32 cellular contexts compared by ENCODE assay signal in the genomic region with DNA sequence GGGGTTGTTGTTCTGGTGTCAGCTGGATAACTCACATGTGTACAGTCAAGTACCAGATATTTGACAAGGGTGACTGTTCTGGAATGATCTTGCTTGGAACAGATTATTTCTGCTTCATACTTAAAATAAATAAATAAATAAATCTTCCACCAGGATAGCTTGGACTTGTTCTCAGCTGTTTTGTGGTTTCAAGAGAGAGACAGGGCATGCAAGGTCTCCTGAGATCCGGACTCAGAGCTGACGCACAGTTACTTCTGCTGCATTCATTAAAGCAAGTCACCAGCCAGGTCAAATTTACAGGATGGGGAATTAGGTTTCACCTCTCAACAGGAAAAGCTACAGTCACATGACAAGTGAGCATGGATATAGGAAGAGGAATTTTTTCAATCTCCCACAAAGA.
"Had no signal": no experiment of that assay in that cellular context is flagged by ENCODE, and none has a peak within 500 bp of the region (broad histone marks: within the 10 kb centered on the region; RNA-seq: fewer than 3 reads in every experiment).

No MANE protein-coding gene starts in this region.

- H3K9me3 ChIP-seq: ascending aorta, colonic mucosa, heart right ventricle, left ventricle myocardium inferior, neutrophil, ovary, sigmoid colon, thyroid gland, upper lobe of left lung, vagina had no signal

- H3K4me2 ChIP-seq: smooth muscle cell had no signal

- H3K27me3 ChIP-seq: ascending aorta, cardiac muscle cell, colonic mucosa, neutrophil, ovary, sigmoid colon, stomach, thyroid gland, upper lobe of left lung, vagina had no signal

- H3K36me3 ChIP-seq: ascending aorta, cardiac muscle cell, colonic mucosa, heart right ventricle, left ventricle myocardium inferior, neutrophil, ovary, sigmoid colon, stomach, thyroid gland, upper lobe of left lung, vagina had no signal

- H3K4me1 ChIP-seq: ascending aorta, colonic mucosa, heart right ventricle, left ventricle myocardium inferior, sigmoid colon, stomach, thyroid gland, upper lobe of left lung, vagina had no signal

- H3K4me3 ChIP-seq: ascending aorta, cardiac muscle cell, colonic mucosa, heart right ventricle, left ventricle myocardium inferior, lung, ovary, sigmoid colon, smooth muscle cell, stomach, thyroid gland, upper lobe of left lung, vagina had no signal

- H3K27ac ChIP-seq: ascending aorta, cardiac muscle cell, colonic mucosa, heart right ventricle, left ventricle myocardium inferior, neutrophil, ovary, sigmoid colon, stomach, thyroid gland, upper lobe of left lung, vagina, VCaP had no signal

- DNase-seq: activated CD4-positive, alpha-beta T cell treated with anti-CD3 and anti-CD28 coated beads for 48 hours; activated CD4-positive, alpha-beta T cell treated with anti-CD3 and anti-CD28 coated beads, Interleukin-2, amount 50 U/mL, for 48 hours; activated CD8-positive, alpha-beta memory T cell treated with anti-CD3 and anti-CD28 coated beads, Interleukin-2, amount 50 U/mL, for 4 hours; activated effector memory CD4-positive, alpha-beta T cell treated with anti-CD3 and anti-CD28 coated beads, Interleukin-2, amount 50 U/mL, for 16 hours; activated naive CD4-positive, alpha-beta T cell treated with anti-CD3 and anti-CD28 coated beads for 36 hours; activated naive CD8-positive, alpha-beta T cell treated with anti-CD3 and anti-CD28 coated beads, Interleukin-2, amount 10 ng/mL, durations not matched to agents 7 days and 5 days; activated T-cell treated with anti-CD3 and anti-CD28 coated beads, Interleukin-2, amount 50 U/mL, for 1 hour; cerebellar nuclear complex; colonic mucosa; foreskin melanocyte; heart right ventricle; kidney glomerular epithelial cell; left ventricle myocardium inferior; naive B cell; nephron progenitor cell; ovary; retina; sigmoid colon; stimulated activated CD4-positive, alpha-beta T cell treated with anti-CD3 and anti-CD28 coated beads, Interleukin-1b, Interleukin-23, amount 100 ng/mL, for 48 hours; stimulated activated CD4-positive, alpha-beta T cell treated with anti-CD3 and anti-CD28 coated beads, Interleukin-4, amount 100 ng/mL, for 4 hours; stimulated activated CD8-positive, alpha-beta memory T cell treated with anti-CD3 and anti-CD28 coated beads, Interleukin-4, amount 100 ng/mL, for 48 hours; stomach; T-helper 1 cell; thyroid gland; upper lobe of left lung had no signal
